ENCODE assay signal across 16 cellular contexts in the genomic region with DNA sequence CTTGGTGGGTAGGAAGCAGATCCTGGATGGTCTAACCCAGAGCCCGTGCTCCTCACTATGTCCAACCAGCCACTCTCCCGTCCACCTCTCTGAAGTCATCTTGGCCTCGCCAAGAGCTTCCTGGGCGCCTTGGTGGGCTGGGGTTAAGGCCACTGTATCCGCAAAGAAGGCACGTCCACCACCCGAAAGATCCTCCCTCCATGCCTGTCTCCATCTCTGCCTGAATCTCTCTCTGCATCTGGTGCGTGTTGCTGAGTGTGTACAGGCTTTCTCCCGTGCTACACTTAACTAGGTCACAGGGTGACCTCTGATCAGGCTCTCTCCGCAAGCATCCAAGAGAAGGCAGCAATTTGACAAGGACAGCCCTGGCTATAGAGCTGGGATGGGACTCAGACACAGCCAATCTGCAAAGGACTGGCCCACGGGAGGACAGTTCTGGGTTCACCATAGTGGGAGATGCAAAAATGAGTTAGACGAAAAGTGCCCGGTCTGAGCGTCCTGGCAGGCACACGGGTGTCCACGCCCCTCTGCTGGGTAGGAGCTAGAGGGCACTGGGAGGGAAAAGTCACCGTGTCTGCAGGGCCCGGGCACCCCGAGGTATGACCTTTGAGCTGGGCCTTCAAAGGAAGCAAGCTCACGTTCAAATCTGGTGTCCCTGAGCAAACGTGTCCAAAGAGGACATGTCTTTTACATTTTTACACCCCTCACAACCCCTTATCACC. TPM values are rescaled to one million over a fixed set of nuclear protein-coding genes. Genes with fewer than 3 reads are reported as not detected.
A peak's percentile ranks its signal among the peaks of the same experiment; 100 is the strongest.
DNase-seq lines count a peak whose midpoint lies in the region; ATAC-seq, FAIRE-seq and TF ChIP-seq lines count a peak whose summit lies in the region.
"Had no signal": no experiment of that assay in that cellular context is flagged by ENCODE, and none has a peak within 500 bp of the region (broad histone marks: within the 10 kb centered on the region; RNA-seq: fewer than 3 reads in every experiment).

No MANE protein-coding gene starts in this region.

- H3K9me1 ChIP-seq in K562 (ENCODE audit: control insufficient read depth, insufficient read depth, low read length) = no peaks in the 10 kb centered on the region

- POLR2A ChIA-PET in K562 (lab: Yijun Ruan, JAX) = interaction anchor here (0.6 to 2.0 kb wide), 3 partner anchors 9 to 57 kb away, joined by 3 to 8 read pairs (median 5); a partner anchor contains a TSS

- TF ChIP-seq CTCF in K562 (IDR thresholded peaks at IDR 0.05 in 2 of 3, conservative IDR thresholded peaks at IDR 0.05 in 1 of 3; ENCODE audit: insufficient read depth in 2 of 3, low read depth in 1 of 3, low read length in 3 of 3) = no peak
- TF ChIP-seq CTCF in mucosa of descending colon (IDR thresholded peaks at IDR 0.05) = no peak
- no peak for TF ChIP-seq CTCF in omental fat pad (IDR thresholded peaks at IDR 0.05)
- TF ChIP-seq CTCF in ovary (IDR thresholded peaks at IDR 0.05) = no peak
- TF ChIP-seq CTCF in H9 (conservative IDR thresholded peaks at IDR 0.05) = no peak

- H3K36me3 Mint-ChIP-seq in activated naive CD8-positive, alpha-beta T cell treated with anti-CD3 and anti-CD28 coated beads, Interleukin-2, amount 50 U/mL, for 24 hours (ENCODE audit: low read depth) = no peaks in the 10 kb centered on the region
- H3K36me3 Mint-ChIP-seq in activated naive CD8-positive, alpha-beta T cell treated with anti-CD3 and anti-CD28 coated beads for 36 hours = no peaks in the 10 kb centered on the region
- H3K36me3 Mint-ChIP-seq in H9 (ENCODE audit: insufficient read depth in 1 of 3, low read depth in 3 of 3) = no peaks in the 10 kb centered on the region

- DNase-seq in activated naive CD8-positive, alpha-beta T cell treated with anti-CD3 and anti-CD28 coated beads, Interleukin-2, amount 50 U/mL, for 24 hours = no peak
- no peak for DNase-seq in activated naive CD8-positive, alpha-beta T cell treated with anti-CD3 and anti-CD28 coated beads for 36 hours
- DNase-seq in K562 (ENCODE audit: extremely low read depth in 1 of 4, low spot score in 3 of 4) (no peak), mucosa of descending colon (no peak), omental fat pad (ENCODE audit: low spot score) (no peak), ovary (no peak), H9 (no peak)
- DNase-seq: Calu3, DMS79 treated with DMSO at 0.1 percent for 48 hours, GDM1, NCI-H1930, NCI-H2171 treated with DMSO at 0.1 percent for 48 hours had no signal

- FAIRE-seq in K562 (lab: Jason Lieb, UNC) = no peak
- FAIRE-seq: A204.1 had no signal

- H3K4me1 ChIP-seq in K562 (replicated peaks in 1 of 2; ENCODE audit: control insufficient read depth in 2 of 2, insufficient read depth in 2 of 2, low read length in 2 of 2) = peaks cover 3 to 7% of the 10 kb centered on the region in 2 experiments; a peak in 2 of 5 replicates
- no peaks in the 10 kb centered on the region for H3K4me1 ChIP-seq in mucosa of descending colon (ENCODE audit: low read depth)
- H3K4me1 ChIP-seq in ovary (ENCODE audit: insufficient read depth) = peaks cover 2% of the 10 kb centered on the region
- H3K4me1 ChIP-seq in H9 (ENCODE audit: insufficient read depth, low read length) = no peaks in the 10 kb centered on the region

- H3K4me3 Mint-ChIP-seq in activated naive CD8-positive, alpha-beta T cell treated with anti-CD3 and anti-CD28 coated beads, Interleukin-2, amount 50 U/mL, for 24 hours = no peak overlapping the region
- H3K4me3 Mint-ChIP-seq in activated naive CD8-positive, alpha-beta T cell treated with anti-CD3 and anti-CD28 coated beads for 36 hours = no peak overlapping the region
- no peak overlapping the region for H3K4me3 Mint-ChIP-seq in H9

- intact Hi-C loops in K562 (cut with micrococcal nuclease) (no loop called here), mucosa of descending colon (cut with DNase I, micrococcal nuclease) (no loop called here), ovary (cut with DNase I) (no loop called here)

- H2BK5ac ChIP-seq in H9 (ENCODE audit: insufficient read length, low read length) = no peak overlapping the region

- 0 out of 2 replicates have a peak overlapping the region, but pooled peaks have one; percentile 2 for H2AFZ ChIP-seq in K562 (ENCODE audit: low read depth, low read length)
- H2AFZ ChIP-seq in H9 (ENCODE audit: low read length) = no peak overlapping the region

- WGBS in K562 (ENCODE audit: insufficient coverage, low coverage, missing lambda C conversion rate) = 36% methylated on average over 21 of the region's 21 CpGs
- 67 to 72% (median 72%) methylated on average over 21 of the region's 21 CpGs for WGBS in ovary, 3 donors
- no CpG with 5 or more reads among the region's 21 CpGs for WGBS in H9 (ENCODE audit: extremely low coverage, insufficient read length, low lambda C conversion rate)

- TF ChIP-seq RAD21 in K562 (CRISPR knock-in tag; conservative IDR thresholded peaks at IDR 0.05 in 1 of 2, IDR thresholded peaks at IDR 0.05 in 1 of 2) = no peak

- H3K27me3 Mint-ChIP-seq in activated naive CD8-positive, alpha-beta T cell treated with anti-CD3 and anti-CD28 coated beads, Interleukin-2, amount 50 U/mL, for 24 hours = peaks cover 4% of the 10 kb centered on the region
- H3K27me3 Mint-ChIP-seq in activated naive CD8-positive, alpha-beta T cell treated with anti-CD3 and anti-CD28 coated beads for 36 hours = peaks cover 8% of the 10 kb centered on the region
- H3K27me3 Mint-ChIP-seq in H9 (ENCODE audit: low read depth) = no peaks in the 10 kb centered on the region

- no peak overlapping the region for H4K91ac ChIP-seq in H9 (ENCODE audit: insufficient read length, low read depth, low read length)

- H3K79me2 ChIP-seq in K562 (ENCODE audit: control insufficient read depth, insufficient read depth, low read length) = no peaks in the 10 kb centered on the region
- H3K79me2 ChIP-seq in H9 (ENCODE audit: insufficient read depth, low read length) = no peaks in the 10 kb centered on the region

- H2BK20ac ChIP-seq in H9 (ENCODE audit: low read depth, low read length, poor library complexity, severe bottlenecking) = no peak overlapping the region

- H3K9ac ChIP-seq in K562 (ENCODE audit: insufficient read depth in 1 of 2, low read depth in 2 of 2, low read length in 2 of 2) = peak overlapping the region in 1 of 2 experiments; percentile 77; a peak in 1 of 4 replicates
- no peak overlapping the region for H3K9ac ChIP-seq in H9 (ENCODE audit: extremely low read depth, insufficient read length, low read length)

- no peak overlapping the region for H3K18ac ChIP-seq in H9 (ENCODE audit: insufficient read length, low read depth, low read length)

- in situ Hi-C loops in K562 (cut with MboI) = loop anchor here (5.0 kb wide), 1 partner anchor 34 kb away; no protein-coding TSS in a partner anchor

- no peak overlapping the region for H3K4me2 ChIP-seq in K562 (ENCODE audit: insufficient read depth, low read length)
- no peak overlapping the region for H3K4me2 ChIP-seq in H9 (ENCODE audit: insufficient read depth, insufficient read length, low read length)

- H3T11ph ChIP-seq in H9 (ENCODE audit: low read length) = no peak overlapping the region

- no peak overlapping the region for H4K5ac ChIP-seq in H9 (ENCODE audit: insufficient read length, low read depth, low read length)

- H4K20me1 ChIP-seq in K562 (replicated peaks; ENCODE audit: control insufficient read depth, insufficient read depth, low read length) (no peaks in the 10 kb centered on the region), H9 (ENCODE audit: control insufficient read depth, insufficient read depth, insufficient read length) (no peaks in the 10 kb centered on the region)

- peak; percentile 15 for ATAC-seq in activated naive CD8-positive, alpha-beta T cell treated with anti-CD3 and anti-CD28 coated beads, Interleukin-2, amount 50 U/mL, for 24 hours
- no peak; the same call in 1 of the 3 replicates for ATAC-seq in K562
- ATAC-seq in mucosa of descending colon = peak; percentile 41
- ATAC-seq in omental fat pad (ENCODE audit: low FRiP score) = no peak
- no peak for ATAC-seq in GM18867 (IDR thresholded peaks at IDR 0.05; ENCODE audit: unreplicated experiment)

- H3K27ac ChIP-seq in K562 (ENCODE audit: extremely low read depth, low read depth, low read length) (no peak overlapping the region), ovary (no peak overlapping the region), H9 (ENCODE audit: insufficient read length, low read depth, low read length) (no peak overlapping the region)
- H3K27ac ChIP-seq: SJSA1 had no signal

- H2BK15ac ChIP-seq in H9 (ENCODE audit: low read depth, low read length) = no peak overlapping the region

- no peaks in the 10 kb centered on the region for H3K79me1 ChIP-seq in H9 (ENCODE audit: insufficient read depth, low read depth, low read length, poor library complexity, severe bottlenecking)

- H3K23ac ChIP-seq in H9 (ENCODE audit: insufficient read length, low read depth, low read length) = no peak overlapping the region

- no peak overlapping the region for H3K14ac ChIP-seq in H9 (ENCODE audit: insufficient read depth, low read length)

- H2BK120ac ChIP-seq in H9 (ENCODE audit: low read depth, low read length, poor library complexity, severe bottlenecking) = no peak overlapping the region

- no peak overlapping the region for H3K27ac Mint-ChIP-seq in activated naive CD8-positive, alpha-beta T cell treated with anti-CD3 and anti-CD28 coated beads, Interleukin-2, amount 50 U/mL, for 24 hours
- no peak overlapping the region for H3K27ac Mint-ChIP-seq in activated naive CD8-positive, alpha-beta T cell treated with anti-CD3 and anti-CD28 coated beads for 36 hours
- no peak overlapping the region for H3K27ac Mint-ChIP-seq in H9

- H3K9me3 Mint-ChIP-seq in activated naive CD8-positive, alpha-beta T cell treated with anti-CD3 and anti-CD28 coated beads, Interleukin-2, amount 50 U/mL, for 24 hours = no peaks in the 10 kb centered on the region
- no peaks in the 10 kb centered on the region for H3K9me3 Mint-ChIP-seq in activated naive CD8-positive, alpha-beta T cell treated with anti-CD3 and anti-CD28 coated beads for 36 hours
- H3K9me3 Mint-ChIP-seq in H9 = no peaks in the 10 kb centered on the region

- no peak for TF ChIP-seq EP300 in K562 (IDR thresholded peaks at IDR 0.05; ENCODE audit: low read length)
- TF ChIP-seq EP300 in ovary (IDR thresholded peaks at IDR 0.05) = no peak

- H3K4ac ChIP-seq in H9 (ENCODE audit: low read depth, low read length) = no peak overlapping the region

- no peak overlapping the region for H4K8ac ChIP-seq in H9 (replicated peaks; ENCODE audit: insufficient read length, low read depth, low read length)

- no peak overlapping the region for H2AK5ac ChIP-seq in H9 (ENCODE audit: insufficient read length, low read length)

- TF ChIP-seq POLR2A in K562 (conservative IDR thresholded peaks at IDR 0.05) = no peak
- no peak for TF ChIP-seq POLR2A in ovary (IDR thresholded peaks at IDR 0.05)

- H3K4me3 ChIP-seq in K562 = no peak overlapping the region
- no peak overlapping the region for H3K4me3 ChIP-seq in mucosa of descending colon
- H3K4me3 ChIP-seq in ovary = no peak overlapping the region
- H3K4me3 ChIP-seq: SJSA1 had no signal

- H2BK12ac ChIP-seq in H9 (ENCODE audit: insufficient read length, low read depth, low read length) = no peak overlapping the region

- CTCF ChIA-PET in K562 (lab: Yijun Ruan, JAX; ENCODE audit: low intra/inter-chr PET ratio) = no interaction called here

- no peaks in the 10 kb centered on the region for H3K9me3 ChIP-seq in K562 (replicated peaks; ENCODE audit: control insufficient read depth, insufficient read depth, low read depth, low read length)
- H3K9me3 ChIP-seq in mucosa of descending colon = no peaks in the 10 kb centered on the region
- H3K9me3 ChIP-seq in ovary = no peaks in the 10 kb centered on the region
- H3K9me3 ChIP-seq in H9 (ENCODE audit: control insufficient read depth, low read depth, low read length) = no peaks in the 10 kb centered on the region
- H3K9me3 ChIP-seq: SJSA1 had no signal

- no TSS peak for BruUV-seq in K562 (replicated peaks; lab: Mats Ljungman, UMichigan)

- no peaks in the 10 kb centered on the region; a peak in 1 of 5 replicates for H3K27me3 ChIP-seq in K562 (ENCODE audit: control insufficient read depth in 2 of 2, insufficient read depth in 2 of 2, low read length in 2 of 2)
- H3K27me3 ChIP-seq in ovary = no peaks in the 10 kb centered on the region
- no peaks in the 10 kb centered on the region for H3K27me3 ChIP-seq in H9 (ENCODE audit: insufficient read depth, low read length)
- H3K27me3 ChIP-seq: SJSA1 had no signal

- H3K4me1 Mint-ChIP-seq in activated naive CD8-positive, alpha-beta T cell treated with anti-CD3 and anti-CD28 coated beads, Interleukin-2, amount 50 U/mL, for 24 hours = no peaks in the 10 kb centered on the region
- H3K4me1 Mint-ChIP-seq in activated naive CD8-positive, alpha-beta T cell treated with anti-CD3 and anti-CD28 coated beads for 36 hours = no peaks in the 10 kb centered on the region
- peaks cover 0 to 1% of the 10 kb centered on the region in 2 experiments; a peak in 2 of 4 replicates for H3K4me1 Mint-ChIP-seq in H9

- H3K36me3 ChIP-seq in K562 (ENCODE audit: control insufficient read depth, insufficient read depth, low read length) (no peaks in the 10 kb centered on the region), mucosa of descending colon (ENCODE audit: low read depth) (no peaks in the 10 kb centered on the region), ovary (no peaks in the 10 kb centered on the region)
- H3K36me3 ChIP-seq: SJSA1 had no signal

- H3K56ac ChIP-seq in H9 (ENCODE audit: insufficient read length, low read depth, low read length) = no peak overlapping the region

- H3K23me2 ChIP-seq in H9 (ENCODE audit: insufficient read length, low read depth, low read length, poor library complexity, severe bottlenecking) = no peaks in the 10 kb centered on the region

RNA-seq across cellular contexts. Expression of a gene that starts 9.4 kb away (rescaled TPM):
- total RNA-seq in activated naive CD8-positive, alpha-beta T cell treated with anti-CD3 and anti-CD28 coated beads for 36 hours = 100 to 1,000 TPM; 111 to 112 TPM
- total RNA-seq in K562 (2011; cell fraction: chromatin; rRNA removed; ENCODE audit: low replicate concordance) = 39.7 and 82.7 TPM in 2 replicates
- total RNA-seq in K562 (2011; cell fraction: nucleolus; rRNA removed) = 54.0 and 64.9 TPM in 2 replicates
- total RNA-seq in K562 (2011; cell fraction: nucleoplasm; rRNA removed) = 37.6 and 46.7 TPM in 2 replicates
- total RNA-seq in K562 (2014; rRNA removed) (93.6 and 123 TPM in 2 replicates), K562 (2014; rRNA removed; fragmentation: Illumina TruSeq; extraction: Trizol) (96.6 and 99.8 TPM in 2 replicates), K562 (2015; rRNA removed; fragmentation: Illumina TruSeq; extraction: Trizol) (122 and 126 TPM in 2 replicates), K562 (2021) (102 and 104 TPM in 2 replicates), mucosa of descending colon (10 to 100 TPM; 14.8 to 23.7 (median 15.9) TPM), omental fat pad (10 to 100 TPM; 10.9 to 14.8 (median 12.3) TPM), ovary (10 to 100 TPM in 6 of 7 donors, 1 to 10 TPM in 1; 6.4 to 20.3 (median 14.1) TPM), H9 (2021) (73.6 and 76.6 TPM in 2 replicates)
- polyA plus RNA-seq in K562 (2011; rRNA removed) (78.2 and 109 TPM in 2 replicates), K562 (2014; fragmentation: Illumina TruSeq; extraction: Trizol) (156 and 161 TPM in 2 replicates), K562 (2014; fragmentation: Nextera tagmentation; extraction: Ambion mirVana) (10 to 100 TPM; 32.5 to 55.6 TPM), K562 (2014; rRNA removed) (112 and 124 TPM in 2 replicates), ovary (10 to 100 TPM; 20.3 to 23.7 TPM)
- 62.5 and 86.6 TPM in 2 replicates for polyA plus RNA-seq in K562 (2011; cell fraction: cytosol; rRNA removed)
- polyA plus RNA-seq in K562 (2011; cell fraction: nucleus; rRNA removed) = 21.3 and 32.9 TPM in 2 replicates
- 86.3 and 99.6 TPM in 2 replicates for polyA plus RNA-seq in K562 (2012)
- polyA minus RNA-seq in K562 (2011; rRNA and poly(A)+ RNA removed) = 85.5 and 125 TPM in 2 replicates
- 72.1 and 79.1 TPM in 2 replicates for polyA minus RNA-seq in K562 (2011; cell fraction: cytosol; rRNA and poly(A)+ RNA removed)
- polyA minus RNA-seq in K562 (2011; cell fraction: nucleus; rRNA and poly(A)+ RNA removed) = 22.2 and 22.7 TPM in 2 replicates

RNA-seq across cellular contexts. Expression of a gene that starts 25.6 kb away (rescaled TPM):
- total RNA-seq in activated naive CD8-positive, alpha-beta T cell treated with anti-CD3 and anti-CD28 coated beads for 36 hours = under 1 TPM; 0.62 to 0.74 TPM
- 13.7 and 50.4 TPM in 2 replicates for total RNA-seq in K562 (2011; cell fraction: chromatin; rRNA removed; ENCODE audit: low replicate concordance)
- 18.6 and 27.8 TPM in 2 replicates for total RNA-seq in K562 (2011; cell fraction: nucleolus; rRNA removed)
- 13.9 and 16.6 TPM in 2 replicates for total RNA-seq in K562 (2011; cell fraction: nucleoplasm; rRNA removed)
- 3.4 and 4.2 TPM in 2 replicates for total RNA-seq in K562 (2014; rRNA removed)
- 0.91 and 1.8 TPM in 2 replicates for total RNA-seq in K562 (2014; rRNA removed; fragmentation: Illumina TruSeq; extraction: Trizol)
- total RNA-seq in K562 (2015; rRNA removed; fragmentation: Illumina TruSeq; extraction: Trizol) = 3.1 and 3.8 TPM in 2 replicates
- total RNA-seq in K562 (2021) = 4.3 and 5.4 TPM in 2 replicates
- 2.1 and 3.9 TPM in 2 replicates for polyA plus RNA-seq in K562 (2011; rRNA removed)
- 3.0 and 3.4 TPM in 2 replicates for polyA plus RNA-seq in K562 (2011; cell fraction: cytosol; rRNA removed)
- 5.0 and 8.1 TPM in 2 replicates for polyA plus RNA-seq in K562 (2011; cell fraction: nucleus; rRNA removed)
- polyA plus RNA-seq in K562 (2012) = 3.5 and 6.6 TPM in 2 replicates
- polyA plus RNA-seq in K562 (2014; fragmentation: Illumina TruSeq; extraction: Trizol) = 2.5 and 2.8 TPM in 2 replicates
- under 1 TPM; 0.07 to 0.10 TPM for polyA plus RNA-seq in K562 (2014; fragmentation: Nextera tagmentation; extraction: Ambion mirVana)
- polyA plus RNA-seq in K562 (2014; rRNA removed) = 1.9 and 2.4 TPM in 2 replicates
- 4.3 and 5.5 TPM in 2 replicates for polyA minus RNA-seq in K562 (2011; rRNA and poly(A)+ RNA removed)
- 5.6 and 10.7 TPM in 2 replicates for polyA minus RNA-seq in K562 (2011; cell fraction: cytosol; rRNA and poly(A)+ RNA removed)
- 10.0 and 11.3 TPM in 2 replicates for polyA minus RNA-seq in K562 (2011; cell fraction: nucleus; rRNA and poly(A)+ RNA removed)
- 10 to 100 TPM; 57.6 to 77.7 (median 67.1) TPM for total RNA-seq in mucosa of descending colon
- 10 to 100 TPM in 3 of 4 donors, 1 to 10 TPM in 1; 9.6 to 23.3 (median 16.4) TPM for total RNA-seq in omental fat pad
- total RNA-seq in ovary = 10 to 100 TPM; 16.4 to 51.5 (median 40.0) TPM
- 10 to 100 TPM in 1 of 2 donors, 1 to 10 TPM in 1; 5.1 to 28.9 TPM for polyA plus RNA-seq in ovary
- total RNA-seq in H9 (2021) = 21.6 and 22.5 TPM in 2 replicates

RNA-seq across cellular contexts. Expression of a gene that starts 53.8 kb away (rescaled TPM):
- total RNA-seq in activated naive CD8-positive, alpha-beta T cell treated with anti-CD3 and anti-CD28 coated beads for 36 hours = 1 to 10 TPM; 2.6 to 3.2 TPM
- 1.1 and 2.4 TPM in 2 replicates for total RNA-seq in K562 (2011; cell fraction: chromatin; rRNA removed; ENCODE audit: low replicate concordance)
- total RNA-seq in K562 (2011; cell fraction: nucleolus; rRNA removed) = 0.39 and 1.8 TPM in 2 replicates
- 1.1 and 1.5 TPM in 2 replicates for total RNA-seq in K562 (2011; cell fraction: nucleoplasm; rRNA removed)
- total RNA-seq in K562 (2014; rRNA removed) (0.29 and 0.45 TPM in 2 replicates), K562 (2014; rRNA removed; fragmentation: Illumina TruSeq; extraction: Trizol) (0.15 TPM in 1 of 2 replicates, not detected in the other), K562 (2015; rRNA removed; fragmentation: Illumina TruSeq; extraction: Trizol) (0.11 and 0.23 TPM in 2 replicates), K562 (2021) (0.29 and 0.58 TPM in 2 replicates), mucosa of descending colon (1 to 10 TPM; 3.1 to 8.1 (median 6.9) TPM), omental fat pad (10 to 100 TPM in 3 of 4 donors, 1 to 10 TPM in 1; 3.0 to 19.4 (median 16.5) TPM), ovary (1 to 10 TPM; 2.6 to 7.9 (median 3.5) TPM), H9 (2021) (0.50 and 0.66 TPM in 2 replicates)
- polyA plus RNA-seq in K562 (2011; rRNA removed) (0.24 and 0.65 TPM in 2 replicates), K562 (2014; fragmentation: Illumina TruSeq; extraction: Trizol) (0.40 and 0.47 TPM in 2 replicates), K562 (2014; fragmentation: Nextera tagmentation; extraction: Ambion mirVana) (under 1 TPM; 0.24 to 0.25 TPM), K562 (2014; rRNA removed) (0.24 and 0.78 TPM in 2 replicates), ovary (1 to 10 TPM; 2.4 to 4.2 TPM)
- polyA plus RNA-seq in K562 (2011; cell fraction: cytosol; rRNA removed) = 0.19 and 0.57 TPM in 2 replicates
- polyA plus RNA-seq in K562 (2011; cell fraction: nucleus; rRNA removed) = 0.18 and 0.64 TPM in 2 replicates
- polyA plus RNA-seq in K562 (2012) = 0.68 and 0.76 TPM in 2 replicates
- polyA minus RNA-seq in K562 (2011; rRNA and poly(A)+ RNA removed) = 0.53 TPM in 1 of 2 replicates, not detected in the other
- polyA minus RNA-seq in K562 (2011; cell fraction: cytosol; rRNA and poly(A)+ RNA removed) = not detected in 2 replicates
- polyA minus RNA-seq in K562 (2011; cell fraction: nucleus; rRNA and poly(A)+ RNA removed) = 0.54 TPM in 1 of 2 replicates, not detected in the other
- total RNA-seq: H4 had no signal

Comparison
In these comparisons a context has a peak if more than half of its experiments do, and no peak if none do; other contexts are left out.
1. ATAC-seq: peak in activated naive CD8-positive, alpha-beta T cell treated with anti-CD3 and anti-CD28 coated beads, Interleukin-2, amount 50 U/mL, for 24 hours (single experiment) and mucosa of descending colon (single experiment); none in K562 (single experiment), omental fat pad (single experiment) and GM18867 (single experiment).